8 cellular contexts compared by ENCODE assay signal in the genomic region with DNA sequence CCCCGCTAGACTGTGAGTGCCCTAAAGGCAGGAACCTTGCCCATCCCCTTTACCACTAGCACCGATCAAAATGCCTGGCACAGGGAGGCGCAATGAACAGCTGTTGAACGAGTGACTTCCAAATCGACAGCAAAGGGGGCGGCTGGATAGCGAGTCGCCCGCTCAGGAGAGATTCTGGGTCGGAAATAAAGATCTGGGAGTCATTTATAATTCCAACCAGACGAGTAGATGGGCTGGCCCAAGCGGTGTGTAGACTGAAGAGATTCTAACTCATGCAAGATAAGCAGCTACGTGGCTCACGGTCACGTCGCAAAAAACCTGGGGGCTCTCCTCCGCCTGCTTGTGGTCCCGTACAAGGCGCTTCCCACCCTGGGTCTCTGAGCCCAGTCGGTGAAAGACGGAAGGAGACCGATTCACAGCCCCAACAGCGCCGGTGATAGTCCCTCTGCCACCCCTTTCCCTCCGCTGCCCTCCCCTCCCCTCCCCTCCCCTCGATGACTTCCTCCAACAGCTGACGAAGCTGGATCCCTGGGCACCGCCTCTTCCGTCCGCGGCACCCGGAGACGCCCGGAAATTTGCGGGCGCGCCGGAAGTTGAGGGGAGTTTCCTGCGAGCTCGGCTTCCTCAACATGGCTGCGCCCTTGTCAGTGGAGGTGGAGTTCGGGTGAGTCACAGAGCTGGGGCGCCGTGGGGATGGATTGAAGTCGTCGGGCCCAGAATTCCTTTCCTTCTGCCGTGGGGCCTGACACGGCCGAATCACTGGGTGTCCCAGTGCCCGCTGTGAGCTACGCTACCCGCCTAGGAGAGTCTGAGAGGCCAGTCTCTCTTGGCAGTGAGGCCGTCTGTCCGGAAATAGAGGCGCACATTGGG. TPM values are rescaled to one million over a fixed set of nuclear protein-coding genes. Genes with fewer than 3 reads are reported as not detected.
DNase-seq lines count a peak whose midpoint lies in the region; ATAC-seq and TF ChIP-seq lines count a peak whose summit lies in the region.

A gene (plus strand): TSS at position 623 of the 870 bp plus-strand sequence. CDS start 7 bp downstream, at position 630.

- H3K4me1 ChIP-seq in Peyer's patch (peaks cover 0 to 27% (median 4%) of the 10 kb centered on the region in 4 donors), muscle layer of duodenum (ENCODE audit: control insufficient read depth in 1 of 2, insufficient read depth in 2 of 2, low read length in 2 of 2) (peaks cover 5 to 33% of the 10 kb centered on the region in 2 donors)

- TF ChIP-seq POLR2A in Peyer's patch (IDR thresholded peaks at IDR 0.05): peak; percentile 90 to 93

- H3K4me3 ChIP-seq in Peyer's patch (peak within 1 kb of the TSS; percentile 62 to 85 (median 72)), muscle layer of duodenum (ENCODE audit: low read depth in 1 of 2, low read length in 2 of 2) (peak within 1 kb of the TSS; percentile 89 to 92)

- no peak for TF ChIP-seq CTCF in Peyer's patch (IDR thresholded peaks at IDR 0.05)

- ATAC-seq in GM21786 (IDR thresholded peaks at IDR 0.05; ENCODE audit: unreplicated experiment): peak; percentile 93
- ATAC-seq in esophagus mucosa: peak; percentile 92

- peaks cover 13% of the 10 kb centered on the region; the same call in 1 of the 2 replicates for H3K36me3 ChIP-seq in KOPT-K1 (ENCODE audit: insufficient read depth, low read length)
- no peaks in the 10 kb centered on the region for H3K36me3 ChIP-seq in Peyer's patch
- peaks cover 4 to 11% of the 10 kb centered on the region in 2 donors for H3K36me3 ChIP-seq in muscle layer of duodenum (ENCODE audit: control insufficient read depth in 1 of 2, insufficient read depth in 2 of 2, low read length in 2 of 2)

- H3K27me3 ChIP-seq in Peyer's patch: no peaks in the 10 kb centered on the region
- no peaks in the 10 kb centered on the region for H3K27me3 ChIP-seq in muscle layer of duodenum (ENCODE audit: low read depth, low read length)

- H3K9me3 ChIP-seq in KOPT-K1 (ENCODE audit: insufficient read depth, low read length, poor library complexity, severe bottlenecking) (no peaks in the 10 kb centered on the region), Peyer's patch (no peaks in the 10 kb centered on the region), muscle layer of duodenum (ENCODE audit: control insufficient read depth in 1 of 2, low read length in 2 of 2) (no peaks in the 10 kb centered on the region)

- DNase-seq in DMS79 (lab: John Stamatoyannopoulos, UW) (peak; percentile 94), Peyer's patch (peak; percentile 92 to 98 (median 98))
- DNase-seq in activated T-cell treated with anti-CD3 and anti-CD28 coated beads, Interleukin-2, amount 50 U/mL, for 48 hours: peak; percentile 97 to 98
- DNase-seq in stimulated activated CD8-positive, alpha-beta memory T cell treated with anti-CD3 and anti-CD28 coated beads, Interleukin-7, amount 100 ng/mL, for 24 hours (ENCODE audit: low read depth): peak; percentile 90

- H3K27ac ChIP-seq in KOPT-K1 (ENCODE audit: low read depth, low read length, poor library complexity, severe bottlenecking) (peak within 1 kb of the TSS; percentile 76), Peyer's patch (peak within 1 kb of the TSS; percentile 76 to 96 (median 84)), muscle layer of duodenum (ENCODE audit: low read length) (peak within 1 kb of the TSS; percentile 95)

RNA-seq across cellular contexts. Expression of the gene that starts here (rescaled TPM):
- total RNA-seq in Peyer's patch: 10 to 100 TPM; 24.9 to 47.7 (median 42.4) TPM
- total RNA-seq in esophagus mucosa: 38.5 TPM

Comparison
In these comparisons a context has a peak if more than half of its experiments do, and no peak if none do; other contexts are left out.
1. Peak in every context shown above with its lines: DNase-seq, ATAC-seq, H3K4me3 ChIP-seq and H3K27ac ChIP-seq.